In genomic region chrX:100819837-100820666, GRCh38 we compare ENCODE assay signal across 8 cellular contexts. TPM values are rescaled to one million over a fixed set of nuclear protein-coding genes. Genes with fewer than 3 reads are reported as not detected.
DNase-seq lines count a peak whose midpoint lies in the region; ATAC-seq and TF ChIP-seq lines count a peak whose summit lies in the region.

Gene CSTF2, plus strand, starts transcription at chrX:100820391. Its CDS starts 26 bp downstream, at chrX:100820417.

- TF ChIP-seq CTCF in WI38 (IDR thresholded peaks at IDR 0.05; ENCODE audit: low read depth, low read length) (no peak), cardiac fibroblast (IDR thresholded peaks at IDR 0.05; ENCODE audit: low read depth, low read length) (peak; percentile 17), spleen (IDR thresholded peaks at IDR 0.05 in 8 of 11, conservative IDR thresholded peaks at IDR 0.05 in 3 of 11) (peak in 5 of 11 experiments; percentile 16 to 35 (median 25))

- peaks cover 0 to 17% (median 7%) of the 10 kb centered on the region in 6 donors for H3K4me1 ChIP-seq in spleen

- H3K4me3 ChIP-seq in WI38 (ENCODE audit: low read depth, low read length) (peak within 1 kb of the TSS; percentile 79), cardiac fibroblast (replicated peaks in 1 of 2; ENCODE audit: low read depth in 2 of 2, low read length in 2 of 2) (peak within 1 kb of the TSS; percentile 65 to 80), spleen (peak within 1 kb of the TSS; percentile 34 to 85 (median 61))

- no peak for TF ChIP-seq POLR2A in spleen (IDR thresholded peaks at IDR 0.05)

- peaks cover 0 to 7% (median 0%) of the 10 kb centered on the region in 7 donors for H3K27me3 ChIP-seq in spleen (replicated peaks in 1 of 7)

- intact Hi-C loops in spleen (cut with DNase I; ENCODE audit: low total_unique reads), result no loop called here

- ATAC-seq in GM18907 (IDR thresholded peaks at IDR 0.05; ENCODE audit: unreplicated experiment) (peak; percentile 99), HG03139 (IDR thresholded peaks at IDR 0.05; ENCODE audit: unreplicated experiment) (peak; percentile 100)

- WGBS in spleen, 5 donors, result 0 to 41% (median 5%) methylated on average over 18 to 49 of the region's 49 CpGs

- H3K36me3 ChIP-seq in spleen, result peaks cover 0 to 35% (median 20%) of the 10 kb centered on the region in 6 donors

- peak within 1 kb of the TSS; percentile 22 to 80 (median 63) for H3K27ac ChIP-seq in spleen

- H3K9me3 ChIP-seq in spleen, result no peaks in the 10 kb centered on the region

- DNase-seq in AG08396 (ENCODE audit: low spot score) (peak; percentile 85), NCI-H2196 treated with DMSO at 0.1 percent for 48 hours (lab: John Stamatoyannopoulos, UW; ENCODE audit: unreplicated experiment) (peak; percentile 59), cardiac fibroblast (ENCODE audit: low read depth in 2 of 2) (peak; percentile 83 to 85), inferior parietal cortex (ENCODE audit: extremely low spot score) (peak; percentile 77), spleen (peak; percentile 95)

RNA-seq across cellular contexts. Expression of gene CSTF2, which starts in this region (rescaled TPM):
- 10 to 100 TPM; 10.3 to 16.2 (median 13.5) TPM for total RNA-seq in spleen
- 1 to 10 TPM; 4.2 to 8.5 (median 6.1) TPM for polyA plus RNA-seq in spleen

Comparison
In these comparisons a context has a peak if more than half of its experiments do, and no peak if none do; other contexts are left out.
1. Peak in every context shown above with its lines: DNase-seq, ATAC-seq, H3K4me3 ChIP-seq and H3K27ac ChIP-seq.